14 cellular contexts compared by ENCODE assay signal in the genomic region with DNA sequence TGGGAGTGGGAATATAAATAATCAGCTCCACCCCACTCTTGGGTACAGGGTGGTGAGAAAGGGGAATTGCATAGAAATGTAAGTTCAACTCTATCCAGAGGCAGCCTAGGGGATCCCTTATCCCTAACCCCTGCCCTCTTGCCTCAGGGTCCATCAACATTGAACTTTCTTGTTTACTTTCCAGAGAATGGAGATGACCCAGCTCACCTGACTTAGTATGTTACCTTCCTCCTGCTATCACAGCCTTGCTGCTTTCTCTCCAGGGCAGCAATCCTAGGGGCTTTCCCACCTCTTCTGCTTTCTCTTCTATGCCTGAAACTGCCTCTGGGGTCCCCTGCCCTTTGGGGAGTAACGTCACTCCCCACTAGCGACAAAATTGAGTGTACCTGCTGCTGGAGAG. TPM values are rescaled to one million over a fixed set of nuclear protein-coding genes. Genes with fewer than 3 reads are reported as not detected.
A peak's percentile ranks its signal among the peaks of the same experiment; 100 is the strongest.
DNase-seq lines count a peak whose midpoint lies in the region; ATAC-seq and TF ChIP-seq lines count a peak whose summit lies in the region.
"Had no signal": no experiment of that assay in that cellular context is flagged by ENCODE, and none has a peak within 500 bp of the region (broad histone marks: within the 10 kb centered on the region; RNA-seq: fewer than 3 reads in every experiment).

No MANE protein-coding gene starts in this region.

- no peak for DNase-seq in T-cell
- no peak for DNase-seq in glutamatergic neuron
- no peak for DNase-seq in skeletal muscle cell (ENCODE audit: low read depth)
- DNase-seq in SIG-M5 (lab: John Stamatoyannopoulos, UW): no peak
- DNase-seq in stimulated activated naive CD4-positive, alpha-beta T cell treated with Interleukin-2 at 50 U/mL for 16 hours (lab: John Stamatoyannopoulos, UW): no peak
- DNase-seq in activated T-cell treated with anti-CD3 and anti-CD28 coated beads, Interleukin-2, amount 50 U/mL, for 4 hours: no peak
- DNase-seq: activated CD4-positive, alpha-beta T cell treated with anti-CD3 and anti-CD28 coated beads for 1 hour; mucosa of descending colon; NCI-H1436 had no signal

- POLR2A ChIA-PET in T-cell (lab: Charles Lee): no interaction called here

- CTCF ChIA-PET in T-cell (lab: Charles Lee): interaction anchor here in 1 of 2 donors (0.6 kb wide), 1 partner anchor 127 kb away, joined by 3 read pairs; no protein-coding TSS in a partner anchor

- H3K4me1 ChIP-seq in BLaER1: peaks cover 46% of the 10 kb centered on the region

- peaks cover 26% of the 10 kb centered on the region for H4K20me1 ChIP-seq in BLaER1

- H3K27ac Mint-ChIP-seq in T-cell (peak overlapping the region; percentile 10 to 62), glutamatergic neuron (ENCODE audit: unreplicated experiment) (peak overlapping the region; percentile 11)

- no peaks in the 10 kb centered on the region for H3K36me3 Mint-ChIP-seq in T-cell
- H3K36me3 Mint-ChIP-seq in glutamatergic neuron (ENCODE audit: unreplicated experiment): no peaks in the 10 kb centered on the region
- H3K36me3 Mint-ChIP-seq in activated T-cell treated with anti-CD3 and anti-CD28 coated beads, Interleukin-2, amount 50 U/mL, for 4 hours (ENCODE audit: insufficient read depth): no peaks in the 10 kb centered on the region
- H3K36me3 Mint-ChIP-seq: activated naive CD4-positive, alpha-beta T cell treated with anti-CD3 and anti-CD28 coated beads, Interleukin-2, amount 50 U/mL, for 24 hours had no signal

- no peak overlapping the region for H3K27ac ChIP-seq in BLaER1

- no peaks in the 10 kb centered on the region for H3K27me3 Mint-ChIP-seq in T-cell
- H3K27me3 Mint-ChIP-seq in glutamatergic neuron (ENCODE audit: unreplicated experiment): peaks cover 2% of the 10 kb centered on the region
- peaks cover 4% of the 10 kb centered on the region for H3K27me3 Mint-ChIP-seq in activated T-cell treated with anti-CD3 and anti-CD28 coated beads, Interleukin-2, amount 50 U/mL, for 4 hours (ENCODE audit: low read depth)
- H3K27me3 Mint-ChIP-seq: activated naive CD4-positive, alpha-beta T cell treated with anti-CD3 and anti-CD28 coated beads, Interleukin-2, amount 50 U/mL, for 24 hours had no signal

- no peaks in the 10 kb centered on the region for H3K9me3 ChIP-seq in BLaER1
- H3K9me3 ChIP-seq: HAP-1, mucosa of descending colon had no signal

- no peak for TF ChIP-seq CTCF in glutamatergic neuron (IDR thresholded peaks at IDR 0.05; ENCODE audit: partially characterized antibody, unreplicated experiment)

- H3K4me2 ChIP-seq in BLaER1: peak overlapping the region; percentile 17; the same call in 1 of the 2 replicates

- H3K9me3 Mint-ChIP-seq in T-cell (no peaks in the 10 kb centered on the region), glutamatergic neuron (ENCODE audit: unreplicated experiment) (peaks cover 5% of the 10 kb centered on the region)
- H3K9me3 Mint-ChIP-seq in activated T-cell treated with anti-CD3 and anti-CD28 coated beads, Interleukin-2, amount 50 U/mL, for 4 hours: no peaks in the 10 kb centered on the region
- H3K9me3 Mint-ChIP-seq: activated naive CD4-positive, alpha-beta T cell treated with anti-CD3 and anti-CD28 coated beads, Interleukin-2, amount 50 U/mL, for 24 hours had no signal

- H3K4me3 Mint-ChIP-seq in T-cell: no peak overlapping the region
- H3K4me3 Mint-ChIP-seq in glutamatergic neuron (ENCODE audit: unreplicated experiment): peak overlapping the region; percentile 84
- no peak overlapping the region for H3K4me3 Mint-ChIP-seq in activated T-cell treated with anti-CD3 and anti-CD28 coated beads, Interleukin-2, amount 50 U/mL, for 4 hours
- H3K4me3 Mint-ChIP-seq: activated naive CD4-positive, alpha-beta T cell treated with anti-CD3 and anti-CD28 coated beads, Interleukin-2, amount 50 U/mL, for 24 hours had no signal

- peaks cover 0 to 12% (median 11%) of the 10 kb centered on the region in 3 donors for H3K4me1 Mint-ChIP-seq in T-cell
- H3K4me1 Mint-ChIP-seq in glutamatergic neuron (ENCODE audit: low read depth, unreplicated experiment): peaks cover 26% of the 10 kb centered on the region
- H3K4me1 Mint-ChIP-seq in activated T-cell treated with anti-CD3 and anti-CD28 coated beads, Interleukin-2, amount 50 U/mL, for 4 hours (ENCODE audit: low read depth): peaks cover 9% of the 10 kb centered on the region

- H3K36me3 ChIP-seq in BLaER1: no peaks in the 10 kb centered on the region
- H3K36me3 ChIP-seq: HAP-1 had no signal

- H3K4me3 ChIP-seq in BLaER1 (no peak overlapping the region), skeletal muscle cell (ENCODE audit: low read depth, low read length) (peak overlapping the region; percentile 94)
- H3K4me3 ChIP-seq: HAP-1, mucosa of descending colon had no signal

- H3K9ac ChIP-seq in BLaER1: no peak overlapping the region

- H3K27me3 ChIP-seq in BLaER1: peaks cover 20% of the 10 kb centered on the region

- no peak for ATAC-seq in T-cell (replicated peaks in 1 of 4)
- ATAC-seq in GM21367 (IDR thresholded peaks at IDR 0.05; ENCODE audit: unreplicated experiment): no peak
- ATAC-seq in activated T-cell treated with anti-CD3 and anti-CD28 coated beads, Interleukin-2, amount 50 U/mL, for 4 hours: no peak
- ATAC-seq: mucosa of descending colon had no signal

RNA-seq across cellular contexts. Expression of a gene that starts 2.7 kb away (rescaled TPM):
- total RNA-seq in T-cell: 1 to 10 TPM; 5.9 to 8.1 (median 7.7) TPM
- total RNA-seq in glutamatergic neuron (ENCODE audit: unreplicated experiment): 125 TPM
- total RNA-seq in activated T-cell treated with anti-CD3 and anti-CD28 coated beads, Interleukin-2, amount 50 U/mL, for 4 hours: 1 to 10 TPM in 2 of 3 donors, under 1 TPM in 1; 0.98 to 1.1 (median 1.0) TPM

RNA-seq across cellular contexts. Expression of a gene that starts 16.5 kb away (rescaled TPM):
- total RNA-seq in T-cell (not detected), glutamatergic neuron (ENCODE audit: unreplicated experiment) (not detected)
- total RNA-seq in activated T-cell treated with anti-CD3 and anti-CD28 coated beads, Interleukin-2, amount 50 U/mL, for 4 hours: not detected
- total RNA-seq: epithelial cell of proximal tubule, mucosa of descending colon had no signal

RNA-seq across cellular contexts. Expression of a gene that starts 19.8 kb away (rescaled TPM):
- total RNA-seq in T-cell: 100 to 1,000 TPM; 227 to 348 (median 341) TPM
- total RNA-seq in glutamatergic neuron (ENCODE audit: unreplicated experiment): 34.4 TPM
- total RNA-seq in activated T-cell treated with anti-CD3 and anti-CD28 coated beads, Interleukin-2, amount 50 U/mL, for 4 hours: 100 to 1,000 TPM; 312 to 340 (median 339) TPM

RNA-seq across cellular contexts. Expression of a gene that starts 42.0 kb away (rescaled TPM):
- total RNA-seq in T-cell: 10 to 100 TPM in 3 of 5 donors, 1 to 10 TPM in 2; 4.2 to 21.6 (median 16.9) TPM
- 20.0 TPM for total RNA-seq in glutamatergic neuron (ENCODE audit: unreplicated experiment)
- total RNA-seq in activated T-cell treated with anti-CD3 and anti-CD28 coated beads, Interleukin-2, amount 50 U/mL, for 4 hours: 10 to 100 TPM; 51.3 to 54.6 (median 52.8) TPM

RNA-seq across cellular contexts. Expression of a gene that starts 52.4 kb away (rescaled TPM):
- 10 to 100 TPM; 10.7 to 26.1 (median 19.9) TPM for total RNA-seq in T-cell
- 11.5 TPM for total RNA-seq in glutamatergic neuron (ENCODE audit: unreplicated experiment)
- total RNA-seq in activated T-cell treated with anti-CD3 and anti-CD28 coated beads, Interleukin-2, amount 50 U/mL, for 4 hours: 10 to 100 TPM; 39.1 to 47.5 (median 42.5) TPM

Comparison
In these comparisons a context has a peak if more than half of its experiments do, and no peak if none do; other contexts are left out.
1. RNA of a gene that starts 2.7 kb away (total RNA-seq): 125 TPM in glutamatergic neuron (single experiment); 5.9 to 8.1 TPM in T-cell and 0.98 to 1.1 TPM in activated T-cell treated with anti-CD3 and anti-CD28 coated beads, Interleukin-2, amount 50 U/mL, for 4 hours; every median in the first group is over 10 times any median in the second.